In the genomic region with DNA sequence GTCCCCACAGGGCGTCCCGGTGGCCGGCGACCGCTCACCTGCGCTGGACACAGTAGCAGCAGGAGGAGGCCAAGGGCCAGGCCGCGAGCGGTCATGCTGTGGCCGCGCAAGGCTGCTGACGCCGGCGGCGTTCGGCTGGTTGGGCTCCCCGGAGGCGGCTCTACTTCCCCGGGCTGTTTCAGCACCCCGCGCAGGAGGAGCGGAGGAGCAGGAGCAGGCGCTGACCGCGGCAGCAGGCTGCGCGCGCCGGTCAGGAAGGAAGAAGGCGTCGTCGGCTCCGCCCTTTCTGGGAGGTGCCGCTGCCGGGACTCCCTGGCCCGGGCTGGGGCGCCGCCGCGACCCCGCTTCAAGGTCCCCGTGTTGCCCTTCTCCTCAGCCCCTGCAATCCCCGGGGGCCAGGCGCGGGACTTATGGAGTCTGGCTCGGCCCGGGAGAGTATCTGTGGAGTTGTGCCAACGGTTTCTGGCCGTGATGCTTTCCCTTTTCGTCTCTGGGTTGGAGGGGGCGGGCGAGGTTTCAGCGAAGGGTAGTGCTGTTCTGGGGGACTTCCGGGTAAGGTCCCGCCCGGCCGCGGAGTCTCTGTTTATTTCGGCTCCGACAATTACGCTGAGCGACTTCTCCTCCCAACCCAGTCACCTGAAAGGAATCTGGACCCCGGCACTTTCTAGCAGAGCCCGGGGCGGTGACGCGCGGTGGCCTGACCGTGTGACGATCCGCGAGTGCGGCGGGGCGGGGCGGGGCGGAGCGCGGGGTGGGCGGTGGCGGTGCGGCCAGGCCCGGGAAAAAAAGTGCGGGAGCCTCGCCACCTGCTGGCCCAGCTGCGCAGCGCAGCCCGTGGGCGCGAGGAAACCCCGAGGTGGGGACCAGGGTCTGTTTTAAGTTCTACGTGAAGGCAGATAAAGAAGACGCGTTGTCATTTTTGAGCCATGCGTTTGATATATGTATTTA, we compare ENCODE assay signal across 1 cellular context.
TF ChIP-seq lines count a peak whose summit lies in the region.

A gene (minus strand): TSS at position 258 of the 948 bp plus-strand sequence. CDS start 163 bp downstream, at position 95.

TF ChIP-seq in IMR-90, 13 proteins besides CTCF, POLR2A, EP300 and RAD21 (continued from another document):
- TF ChIP-seq, protein P1, sequence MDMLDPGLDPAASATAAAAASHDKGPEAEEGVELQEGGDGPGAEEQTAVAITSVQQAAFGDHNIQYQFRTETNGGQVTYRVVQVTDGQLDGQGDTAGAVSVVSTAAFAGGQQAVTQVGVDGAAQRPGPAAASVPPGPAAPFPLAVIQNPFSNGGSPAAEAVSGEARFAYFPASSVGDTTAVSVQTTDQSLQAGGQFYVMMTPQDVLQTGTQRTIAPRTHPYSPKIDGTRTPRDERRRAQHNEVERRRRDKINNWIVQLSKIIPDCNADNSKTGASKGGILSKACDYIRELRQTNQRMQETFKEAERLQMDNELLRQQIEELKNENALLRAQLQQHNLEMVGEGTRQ (IDR thresholded peaks at IDR 0.05; ENCODE audit: low read depth, low read length), result no peak
- no peak for TF ChIP-seq CEBPB (IDR thresholded peaks at IDR 0.05; ENCODE audit: low read depth, low read length)
TF ChIP-seq in IMR-90: peak in this region for 4.
